ENCODE assay signal across 22 cellular contexts in genomic region chr7:7426686-7427085, GRCh38.
A peak's percentile ranks its signal among the peaks of the same experiment; 100 is the strongest.
DNase-seq lines count a peak whose midpoint lies in the region; ATAC-seq, FAIRE-seq and TF ChIP-seq lines count a peak whose summit lies in the region.
"Had no signal": no experiment of that assay in that cellular context is flagged by ENCODE, and none has a peak within 500 bp of the region (broad histone marks: within the 10 kb centered on the region; RNA-seq: fewer than 3 reads in every experiment).

No MANE protein-coding gene starts in this region.

- intact Hi-C loops in K562 (cut with micrococcal nuclease), result loop anchor here (5.0 kb wide), 1 partner anchor 336 kb away; no protein-coding TSS in a partner anchor
- intact Hi-C loops in activated T-helper 1 cell treated with anti-CD3 and anti-CD28 coated beads, Interleukin-12 subunit alpha, Interleukin-12 subunit beta, Interleukin-2, Interleukin-4 antibody, amounts not matched to agents 30 ng/mL and 10 ng/mL and 1 ng/mL, durations not matched to agents 14 hours and 24 hours and 36 hours (cut with micrococcal nuclease), result loop anchor here (10.0 kb wide), 1 partner anchor 322 kb away; no protein-coding TSS in a partner anchor

- no peak for TF ChIP-seq POLR2A in K562 (conservative IDR thresholded peaks at IDR 0.05)

- H3K4me2 ChIP-seq in K562 (ENCODE audit: insufficient read depth, low read length), result no peak overlapping the region
- H3K4me2 ChIP-seq in osteoblast (ENCODE audit: insufficient read depth, low read length), result no peak overlapping the region

- no TSS peak for BruUV-seq in K562 (replicated peaks; lab: Mats Ljungman, UMichigan)

- no peak for TF ChIP-seq EP300 in K562 (IDR thresholded peaks at IDR 0.05; ENCODE audit: low read length)

- H3K9ac ChIP-seq in K562 (ENCODE audit: insufficient read depth in 1 of 2, low read depth in 2 of 2, low read length in 2 of 2), result no peak overlapping the region
- H3K9ac ChIP-seq: GM23248 had no signal

- in situ Hi-C loops in K562 (cut with MboI), result loop anchor here (5.0 to 10.0 kb wide), 2 partner anchors 791 to 868 kb away; no protein-coding TSS in a partner anchor

- H2AFZ ChIP-seq in K562 (ENCODE audit: low read depth, low read length) (no peak overlapping the region), osteoblast (ENCODE audit: low read length) (peak overlapping the region; percentile 43)
- H2AFZ ChIP-seq: GM23248 had no signal

- no peaks in the 10 kb centered on the region for H3K4me1 Mint-ChIP-seq in activated T-helper 1 cell treated with anti-CD3 and anti-CD28 coated beads, Interleukin-12 subunit alpha, Interleukin-12 subunit beta, Interleukin-2, Interleukin-4 antibody, amounts not matched to agents 30 ng/mL and 10 ng/mL and 1 ng/mL, durations not matched to agents 14 hours and 24 hours and 36 hours (ENCODE audit: low read depth)

- CTCF ChIA-PET in K562 (lab: Yijun Ruan, JAX; ENCODE audit: low intra/inter-chr PET ratio), result no interaction called here

- H3K9me3 Mint-ChIP-seq in activated T-helper 1 cell treated with anti-CD3 and anti-CD28 coated beads, Interleukin-12 subunit alpha, Interleukin-12 subunit beta, Interleukin-2, Interleukin-4 antibody, amounts not matched to agents 30 ng/mL and 10 ng/mL and 1 ng/mL, durations not matched to agents 14 hours and 24 hours and 36 hours, result no peaks in the 10 kb centered on the region
- H3K9me3 Mint-ChIP-seq: CD4-positive, alpha-beta memory T cell; H9 had no signal

- whole genome bisulfite sequencing in K562 (ENCODE audit: insufficient coverage, low coverage, missing lambda C conversion rate), result 20% methylated on average over 2 of the region's 2 CpGs

- no peaks in the 10 kb centered on the region for H4K20me1 ChIP-seq in K562 (replicated peaks; ENCODE audit: control insufficient read depth, insufficient read depth, low read length)
- H4K20me1 ChIP-seq in osteoblast (ENCODE audit: insufficient read depth, low read length), result no peaks in the 10 kb centered on the region

- H3K79me2 ChIP-seq in K562 (ENCODE audit: control insufficient read depth, insufficient read depth, low read length) (no peaks in the 10 kb centered on the region), osteoblast (ENCODE audit: insufficient read depth, low read length) (no peaks in the 10 kb centered on the region)

- H3K27me3 Mint-ChIP-seq in activated T-helper 1 cell treated with anti-CD3 and anti-CD28 coated beads, Interleukin-12 subunit alpha, Interleukin-12 subunit beta, Interleukin-2, Interleukin-4 antibody, amounts not matched to agents 30 ng/mL and 10 ng/mL and 1 ng/mL, durations not matched to agents 14 hours and 24 hours and 36 hours (ENCODE audit: insufficient read depth), result peaks cover 4% of the 10 kb centered on the region

- DNase-seq in K562 (ENCODE audit: extremely low read depth in 1 of 4, low spot score in 3 of 4) (no peak), fibroblast of mammary gland (ENCODE audit: low read depth) (peak; percentile 26), osteoblast (ENCODE audit: insufficient read length, low spot score, missing footprints) (no peak), ecto neural progenitor cell (ENCODE audit: low spot score) (no peak), NCI-H2196 (lab: John Stamatoyannopoulos, UW; ENCODE audit: unreplicated experiment) (no peak)
- no peak for DNase-seq in activated T-helper 1 cell treated with anti-CD3 and anti-CD28 coated beads, Interleukin-12 subunit alpha, Interleukin-12 subunit beta, Interleukin-2, Interleukin-4 antibody, amounts not matched to agents 30 ng/mL and 10 ng/mL and 1 ng/mL, durations not matched to agents 14 hours and 24 hours and 36 hours (ENCODE audit: low spot score)
- DNase-seq: CD4-positive, alpha-beta memory T cell; COR-L47; DMS53; GM23248; H9; Karpas-422; NCI-H1105; NCI-H1436 treated with DMSO at 0.1 percent for 48 hours; NCI-H187 treated with DMSO at 0.1 percent for 48 hours; NCI-H2107; NCI-H2227 treated with DMSO at 0.1 percent for 48 hours; NCI-H526 treated with DMSO at 0.1 percent for 48 hours; SIG-M5 had no signal

- TF ChIP-seq RAD21 in K562 (CRISPR knock-in tag; conservative IDR thresholded peaks at IDR 0.05 in 1 of 2, IDR thresholded peaks at IDR 0.05 in 1 of 2), result no peak

- ATAC-seq in K562 (no peak), GM21723 (IDR thresholded peaks at IDR 0.05; ENCODE audit: unreplicated experiment) (no peak)
- ATAC-seq: Panc1 had no signal

- peaks cover 8 to 20% of the 10 kb centered on the region in 2 experiments; a peak in 4 of 5 replicates for H3K27me3 ChIP-seq in K562 (ENCODE audit: control insufficient read depth in 2 of 2, insufficient read depth in 2 of 2, low read length in 2 of 2)
- no peaks in the 10 kb centered on the region for H3K27me3 ChIP-seq in osteoblast (ENCODE audit: insufficient read depth, low read length)

- H3K36me3 Mint-ChIP-seq in activated T-helper 1 cell treated with anti-CD3 and anti-CD28 coated beads, Interleukin-12 subunit alpha, Interleukin-12 subunit beta, Interleukin-2, Interleukin-4 antibody, amounts not matched to agents 30 ng/mL and 10 ng/mL and 1 ng/mL, durations not matched to agents 14 hours and 24 hours and 36 hours (ENCODE audit: low read depth), result no peaks in the 10 kb centered on the region
- H3K36me3 Mint-ChIP-seq: CD4-positive, alpha-beta memory T cell had no signal

- no peaks in the 10 kb centered on the region for H3K9me3 ChIP-seq in K562 (replicated peaks; ENCODE audit: control insufficient read depth, insufficient read depth, low read depth, low read length)
- no peaks in the 10 kb centered on the region for H3K9me3 ChIP-seq in osteoblast (ENCODE audit: low read depth, low read length)

- TF ChIP-seq CTCF in K562 (IDR thresholded peaks at IDR 0.05 in 2 of 3, conservative IDR thresholded peaks at IDR 0.05 in 1 of 3; ENCODE audit: insufficient read depth in 2 of 3, low read depth in 1 of 3, low read length in 3 of 3) (no peak), fibroblast of mammary gland (conservative IDR thresholded peaks at IDR 0.05; ENCODE audit: control insufficient read depth, insufficient read depth, low read depth, low read length) (no peak), osteoblast (IDR thresholded peaks at IDR 0.05; ENCODE audit: extremely low read depth, low read depth, low read length) (no peak)

- FAIRE-seq in K562 (lab: Jason Lieb, UNC), result no peak

- no peak overlapping the region for H3K27ac ChIP-seq in K562 (ENCODE audit: extremely low read depth, low read depth, low read length)
- H3K27ac ChIP-seq in osteoblast (ENCODE audit: low read depth, low read length), result no peak overlapping the region
- H3K27ac ChIP-seq: GM23248, SK-N-MC had no signal

- no peak overlapping the region for H3K27ac Mint-ChIP-seq in activated T-helper 1 cell treated with anti-CD3 and anti-CD28 coated beads, Interleukin-12 subunit alpha, Interleukin-12 subunit beta, Interleukin-2, Interleukin-4 antibody, amounts not matched to agents 30 ng/mL and 10 ng/mL and 1 ng/mL, durations not matched to agents 14 hours and 24 hours and 36 hours
- H3K27ac Mint-ChIP-seq: CD4-positive, alpha-beta memory T cell; H9 had no signal

- H3K4me3 ChIP-seq in K562 (no peak overlapping the region), fibroblast of mammary gland (ENCODE audit: control insufficient read depth, low read depth, low read length) (no peak overlapping the region), osteoblast (ENCODE audit: insufficient read depth, low read length) (no peak overlapping the region)
- H3K4me3 ChIP-seq: GM23248, SK-N-MC had no signal

- POLR2A ChIA-PET in K562 (lab: Yijun Ruan, JAX), result no interaction called here

- no peak overlapping the region for H3K4me3 Mint-ChIP-seq in activated T-helper 1 cell treated with anti-CD3 and anti-CD28 coated beads, Interleukin-12 subunit alpha, Interleukin-12 subunit beta, Interleukin-2, Interleukin-4 antibody, amounts not matched to agents 30 ng/mL and 10 ng/mL and 1 ng/mL, durations not matched to agents 14 hours and 24 hours and 36 hours
- H3K4me3 Mint-ChIP-seq: CD4-positive, alpha-beta memory T cell; H9 had no signal

- no peaks in the 10 kb centered on the region for H3K36me3 ChIP-seq in K562 (ENCODE audit: control insufficient read depth, insufficient read depth, low read length)
- no peaks in the 10 kb centered on the region for H3K36me3 ChIP-seq in osteoblast (ENCODE audit: insufficient read depth, low read length)

- no peaks in the 10 kb centered on the region for H3K9me1 ChIP-seq in K562 (ENCODE audit: control insufficient read depth, insufficient read depth, low read length)

- H3K4me1 ChIP-seq in K562 (replicated peaks in 1 of 2; ENCODE audit: control insufficient read depth in 2 of 2, insufficient read depth in 2 of 2, low read length in 2 of 2) (peaks cover 0 to 5% of the 10 kb centered on the region in 2 experiments; a peak in 2 of 5 replicates), osteoblast (ENCODE audit: insufficient read depth, low read length) (peaks cover 15% of the 10 kb centered on the region)

TF ChIP-seq in K562, 482 proteins besides CTCF, POLR2A, EP300 and RAD21 (continues in another document):
- TF ChIP-seq ARID3B (CRISPR knock-in tag; IDR thresholded peaks at IDR 0.05; ENCODE audit: borderline replicate concordance) (no peak), JUN (IDR thresholded peaks at IDR 0.05; ENCODE audit: borderline replicate concordance, low read depth, low read length) (no peak), JUN (CRISPR knock-in tag; IDR thresholded peaks at IDR 0.05; ENCODE audit: borderline replicate concordance) (no peak), NFIC (IDR thresholded peaks at IDR 0.05) (peak; percentile 31)
